Comparison of ENCODE assay signal across 14 cellular contexts in the genomic region with DNA sequence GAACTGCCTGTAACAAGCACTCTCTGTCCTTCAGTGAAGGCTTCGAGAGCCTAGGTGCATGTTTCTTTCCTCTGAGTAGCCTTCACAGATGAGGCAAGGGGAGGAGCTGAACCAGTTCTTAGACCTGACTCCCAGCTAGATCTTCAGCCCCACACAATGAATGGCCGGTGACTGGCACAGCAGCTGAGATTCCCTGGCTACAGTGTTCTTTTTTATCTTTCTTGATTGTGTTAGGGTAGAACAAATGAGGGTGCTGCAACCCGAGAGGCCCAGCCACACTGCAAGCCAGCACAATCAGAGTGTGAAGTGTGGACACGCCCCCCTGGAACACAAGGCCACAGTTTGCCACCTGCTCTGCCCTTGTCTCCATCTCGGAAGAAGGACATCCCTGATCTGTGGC. TPM values are rescaled to one million over a fixed set of nuclear protein-coding genes. Genes with fewer than 3 reads are reported as not detected.
DNase-seq lines count a peak whose midpoint lies in the region; TF ChIP-seq lines count a peak whose summit lies in the region.
"Had no signal": no experiment of that assay in that cellular context is flagged by ENCODE, and none has a peak within 500 bp of the region (broad histone marks: within the 10 kb centered on the region; RNA-seq: fewer than 3 reads in every experiment).

No MANE protein-coding gene starts in this region.

- H3K9me3 ChIP-seq in hepatocyte (ENCODE audit: low read depth) = no peaks in the 10 kb centered on the region
- no peaks in the 10 kb centered on the region for H3K9me3 ChIP-seq in MG63
- H3K9me3 ChIP-seq: HAP-1 had no signal

- H3K4me3 ChIP-seq in hepatocyte (no peak overlapping the region), MG63 (no peak overlapping the region)
- H3K4me3 ChIP-seq: HAP-1, SK-N-MC had no signal

- no peak for TF ChIP-seq CTCF in hepatocyte (IDR thresholded peaks at IDR 0.05; ENCODE audit: poor library complexity)

- no peaks in the 10 kb centered on the region for H4K20me1 ChIP-seq in hepatocyte (ENCODE audit: insufficient read depth, poor library complexity, severe bottlenecking)

- H3K36me3 ChIP-seq in hepatocyte (replicated peaks; ENCODE audit: insufficient read depth, low read depth) (no peaks in the 10 kb centered on the region), MG63 (no peaks in the 10 kb centered on the region)
- H3K36me3 ChIP-seq: HAP-1 had no signal

- peak overlapping the region; percentile 9 for H3K4me2 ChIP-seq in hepatocyte

- H3K9me2 ChIP-seq in hepatocyte (replicated peaks; ENCODE audit: insufficient read depth) = no peaks in the 10 kb centered on the region

- WGBS in hepatocyte (ENCODE audit: low lambda C conversion rate, missing lambda C conversion rate) = 31% methylated on average over 5 of the region's 5 CpGs

- H3K4me1 ChIP-seq in hepatocyte (ENCODE audit: insufficient read depth) = peaks cover 26% of the 10 kb centered on the region

- peak overlapping the region; percentile 54 for H3K27ac ChIP-seq in hepatocyte
- H3K27ac ChIP-seq: SK-N-MC had no signal

- POLR2A ChIA-PET in HEK293T (lab: Yijun Ruan, JAX) = no interaction called here

- H3K79me2 ChIP-seq in hepatocyte = no peaks in the 10 kb centered on the region

- peak; percentile 9 for DNase-seq in NCI-H1105 treated with DMSO at 0.1 percent for 48 hours (lab: John Stamatoyannopoulos, UW)
- no peak for DNase-seq in NCI-H1105 (lab: John Stamatoyannopoulos, UW)
- peak; percentile 90 for DNase-seq in NCI-H69 (lab: John Stamatoyannopoulos, UW)
- peak; percentile 33 for DNase-seq in hepatocyte (ENCODE audit: low spot score)
- peak; percentile 69 for DNase-seq in retina
- DNase-seq in MG63 = no peak
- no peak for DNase-seq in AG20443 (ENCODE audit: low spot score)
- DNase-seq in HEK293T (ENCODE audit: extremely low spot score) = no peak
- DNase-seq: activated naive CD8-positive, alpha-beta T cell treated with anti-CD3 and anti-CD28 coated beads, Interleukin-2, amount 10 ng/mL, durations not matched to agents 7 days and 5 days; CD8-positive, alpha-beta T cell; NCI-H524 treated with DMSO at 0.1 percent for 48 hours had no signal

- H2AFZ ChIP-seq in hepatocyte = no peak overlapping the region

- H3K27me3 ChIP-seq in hepatocyte (no peaks in the 10 kb centered on the region), MG63 (peaks cover 14% of the 10 kb centered on the region)

- CTCF ChIA-PET in HEK293T (lab: Yijun Ruan, JAX) = no interaction called here

TF ChIP-seq in HEK293T, 16 proteins besides CTCF, POLR2A, EP300 and RAD21:
- TF ChIP-seq LEF1 (IDR thresholded peaks at IDR 0.05; ENCODE audit: borderline replicate concordance) (no peak), FOXK2 (IDR thresholded peaks at IDR 0.05) (no peak), FOXA1 (IDR thresholded peaks at IDR 0.05) (no peak), CTBP1 (IDR thresholded peaks at IDR 0.05; ENCODE audit: borderline replicate concordance) (no peak), HDGF (IDR thresholded peaks at IDR 0.05; ENCODE audit: borderline replicate concordance) (no peak), SP1 (IDR thresholded peaks at IDR 0.05) (no peak), FOXM1 (IDR thresholded peaks at IDR 0.05; ENCODE audit: borderline replicate concordance) (no peak), TARDBP (IDR thresholded peaks at IDR 0.05) (no peak), L3MBTL2 (conservative IDR thresholded peaks at IDR 0.05) (no peak)
- TF ChIP-seq, protein P1, sequence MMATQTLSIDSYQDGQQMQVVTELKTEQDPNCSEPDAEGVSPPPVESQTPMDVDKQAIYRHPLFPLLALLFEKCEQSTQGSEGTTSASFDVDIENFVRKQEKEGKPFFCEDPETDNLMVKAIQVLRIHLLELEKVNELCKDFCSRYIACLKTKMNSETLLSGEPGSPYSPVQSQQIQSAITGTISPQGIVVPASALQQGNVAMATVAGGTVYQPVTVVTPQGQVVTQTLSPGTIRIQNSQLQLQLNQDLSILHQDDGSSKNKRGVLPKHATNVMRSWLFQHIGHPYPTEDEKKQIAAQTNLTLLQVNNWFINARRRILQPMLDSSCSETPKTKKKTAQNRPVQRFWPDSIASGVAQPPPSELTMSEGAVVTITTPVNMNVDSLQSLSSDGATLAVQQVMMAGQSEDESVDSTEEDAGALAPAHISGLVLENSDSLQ (IDR thresholded peaks at IDR 0.05) = no peak

RNA-seq across cellular contexts. Expression of gene COL2A1, which starts 19.1 kb away (rescaled TPM):
- 32.7 and 52.5 TPM in 2 replicates for total RNA-seq in hepatocyte
- polyA plus RNA-seq in hepatocyte = 43.8 and 57.9 TPM in 2 replicates
- not detected in 2 replicates for total RNA-seq in MG63 (2014; rRNA removed; shearing (Covaris generic); ENCODE audit: low replicate concordance)
- total RNA-seq: A172; activated naive CD8-positive, alpha-beta T cell treated with anti-CD3 and anti-CD28 coated beads, Interleukin-2, amount 10 ng/mL, durations not matched to agents 7 days and 5 days; CD8-positive, alpha-beta T cell had no signal

RNA-seq across cellular contexts. Expression of gene TMEM106C, which starts 60.0 kb away (rescaled TPM):
- 113 and 124 TPM in 2 replicates for total RNA-seq in hepatocyte
- 98.1 and 101 TPM in 2 replicates for polyA plus RNA-seq in hepatocyte
- 130 and 148 TPM in 2 replicates for total RNA-seq in MG63 (2014; rRNA removed; shearing (Covaris generic); ENCODE audit: low replicate concordance)

Comparison
In these comparisons a context has a peak if more than half of its experiments do, and no peak if none do; other contexts are left out.
1. DNase-seq: peak in NCI-H1105 treated with DMSO at 0.1 percent for 48 hours (single experiment), NCI-H69 (single experiment), hepatocyte (single experiment) and retina (single experiment); none in NCI-H1105 (single experiment), MG63 (single experiment), AG20443 (single experiment) and HEK293T (single experiment).
2. RNA of gene COL2A1, which starts 19.1 kb away (total RNA-seq): 32.7 to 52.5 TPM in hepatocyte; not detected in MG63; every median in the first group is over 10 times any median in the second.